Comparison of ENCODE assay signal across 20 cellular contexts in the genomic region with DNA sequence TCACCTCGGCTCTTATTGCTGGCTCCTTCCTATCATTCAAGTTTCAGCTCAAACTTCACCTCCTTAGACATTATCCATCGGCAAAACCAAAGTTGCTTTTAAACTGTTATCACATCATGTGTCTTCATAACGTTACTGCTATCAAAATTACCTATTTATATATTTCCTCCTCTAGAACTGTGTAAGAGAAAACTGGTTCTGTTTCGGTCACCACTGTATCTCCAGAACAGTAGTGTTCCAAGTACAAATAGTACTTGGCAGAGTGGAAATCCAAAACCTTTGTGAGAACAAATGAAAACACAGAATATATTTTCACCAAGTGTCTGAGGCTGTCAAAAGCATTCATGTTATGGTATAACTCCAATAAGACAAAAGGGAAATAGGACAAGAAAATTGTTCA. TPM values are rescaled to one million over a fixed set of nuclear protein-coding genes. Genes with fewer than 3 reads are reported as not detected.
A peak's percentile ranks its signal among the peaks of the same experiment; 100 is the strongest.
DNase-seq lines count a peak whose midpoint lies in the region; ATAC-seq, FAIRE-seq and TF ChIP-seq lines count a peak whose summit lies in the region.
"Had no signal": no experiment of that assay in that cellular context is flagged by ENCODE, and none has a peak within 500 bp of the region (broad histone marks: within the 10 kb centered on the region; RNA-seq: fewer than 3 reads in every experiment).

No MANE protein-coding gene starts in this region.

- peaks cover 48% of the 10 kb centered on the region for H3K36me3 Mint-ChIP-seq in activated CD4-positive, alpha-beta memory T cell treated with anti-CD3 and anti-CD28 coated beads for 36 hours
- peaks cover 43% of the 10 kb centered on the region for H3K36me3 Mint-ChIP-seq in activated naive CD8-positive, alpha-beta T cell treated with anti-CD3 and anti-CD28 coated beads, Interleukin-2, amount 10 ng/mL, durations not matched to agents 7 days and 5 days

- ATAC-seq in Right ventricle myocardium superior (ENCODE audit: poor library complexity) (peak; percentile 63), GM19452 (IDR thresholded peaks at IDR 0.05; ENCODE audit: unreplicated experiment) (no peak)
- no peak for ATAC-seq in activated naive CD8-positive, alpha-beta T cell treated with anti-CD3 and anti-CD28 coated beads, Interleukin-2, amount 10 ng/mL, durations not matched to agents 7 days and 5 days (ENCODE audit: low read depth)
- ATAC-seq: Panc1 had no signal

- TF ChIP-seq POLR2A in GM12892 (IDR thresholded peaks at IDR 0.05; ENCODE audit: low read depth, low read length): no peak

- FAIRE-seq in GM12892 (lab: Jason Lieb, UNC): peak; percentile 24

- H3K27ac Mint-ChIP-seq in activated CD4-positive, alpha-beta memory T cell treated with anti-CD3 and anti-CD28 coated beads for 36 hours: peak overlapping the region; percentile 25
- H3K27ac Mint-ChIP-seq in activated naive CD8-positive, alpha-beta T cell treated with anti-CD3 and anti-CD28 coated beads, Interleukin-2, amount 10 ng/mL, durations not matched to agents 7 days and 5 days: peak overlapping the region; percentile 64

- POLR2A ChIA-PET in activated CD4-positive, alpha-beta memory T cell treated with anti-CD3 and anti-CD28 coated beads for 36 hours (lab: Charles Lee): interaction anchor here (0.6 to 1.3 kb wide), 2 partner anchors 9 to 658 kb away, joined by 3 to 4 read pairs; a partner anchor contains a TSS
- POLR2A ChIA-PET in activated naive CD8-positive, alpha-beta T cell treated with anti-CD3 and anti-CD28 coated beads, Interleukin-2, amount 10 ng/mL, durations not matched to agents 7 days and 5 days (lab: Charles Lee): interaction anchor here (1.0 kb wide), 1 partner anchor 9 kb away, joined by 3 read pairs; a partner anchor contains a TSS

- no peaks in the 10 kb centered on the region for H3K27me3 Mint-ChIP-seq in activated CD4-positive, alpha-beta memory T cell treated with anti-CD3 and anti-CD28 coated beads for 36 hours
- no peaks in the 10 kb centered on the region for H3K27me3 Mint-ChIP-seq in activated naive CD8-positive, alpha-beta T cell treated with anti-CD3 and anti-CD28 coated beads, Interleukin-2, amount 10 ng/mL, durations not matched to agents 7 days and 5 days
- H3K27me3 Mint-ChIP-seq: CD4-positive, CD25-positive, alpha-beta regulatory T cell had no signal

- DNase-seq in Right ventricle myocardium superior (no peak), cardiac septum (ENCODE audit: low spot score) (no peak), GM12892 (ENCODE audit: insufficient read length) (no peak), hepatic stellate cell (ENCODE audit: low spot score) (no peak)
- DNase-seq in activated CD4-positive, alpha-beta memory T cell treated with anti-CD3 and anti-CD28 coated beads for 36 hours: no peak
- no peak for DNase-seq in activated naive CD8-positive, alpha-beta T cell treated with anti-CD3 and anti-CD28 coated beads, Interleukin-2, amount 10 ng/mL, durations not matched to agents 7 days and 5 days
- DNase-seq: CD4-positive, CD25-positive, alpha-beta regulatory T cell; GM23248; H7; NCI-H1092; NCI-H1417 treated with DMSO at 0.1 percent for 48 hours; NCI-H1694 treated with DMSO at 0.1 percent for 48 hours; NCI-H2081; NCI-H226; NCI-H510A; NCI-H69; SIG-M5 had no signal

- H3K4me1 Mint-ChIP-seq in activated CD4-positive, alpha-beta memory T cell treated with anti-CD3 and anti-CD28 coated beads for 36 hours (ENCODE audit: low read depth): peaks cover 31% of the 10 kb centered on the region
- peaks cover 32% of the 10 kb centered on the region for H3K4me1 Mint-ChIP-seq in activated naive CD8-positive, alpha-beta T cell treated with anti-CD3 and anti-CD28 coated beads, Interleukin-2, amount 10 ng/mL, durations not matched to agents 7 days and 5 days

- CTCF ChIA-PET in activated CD4-positive, alpha-beta memory T cell treated with anti-CD3 and anti-CD28 coated beads for 36 hours (lab: Charles Lee): no interaction called here

- no peak overlapping the region for H3K4me3 Mint-ChIP-seq in activated CD4-positive, alpha-beta memory T cell treated with anti-CD3 and anti-CD28 coated beads for 36 hours
- H3K4me3 Mint-ChIP-seq in activated naive CD8-positive, alpha-beta T cell treated with anti-CD3 and anti-CD28 coated beads, Interleukin-2, amount 10 ng/mL, durations not matched to agents 7 days and 5 days: no peak overlapping the region
- H3K4me3 Mint-ChIP-seq: CD4-positive, CD25-positive, alpha-beta regulatory T cell had no signal

- no peaks in the 10 kb centered on the region for H3K9me3 Mint-ChIP-seq in activated CD4-positive, alpha-beta memory T cell treated with anti-CD3 and anti-CD28 coated beads for 36 hours
- H3K9me3 Mint-ChIP-seq in activated naive CD8-positive, alpha-beta T cell treated with anti-CD3 and anti-CD28 coated beads, Interleukin-2, amount 10 ng/mL, durations not matched to agents 7 days and 5 days: no peaks in the 10 kb centered on the region
- H3K9me3 Mint-ChIP-seq: CD4-positive, CD25-positive, alpha-beta regulatory T cell had no signal

- intact Hi-C loops in Right ventricle myocardium superior (cut with DNase I) (no loop called here), cardiac septum (cut with DNase I) (no loop called here)
- intact Hi-C loops in activated CD4-positive, alpha-beta memory T cell treated with anti-CD3 and anti-CD28 coated beads for 36 hours (cut with micrococcal nuclease): no loop called here

RNA-seq across cellular contexts. Expression of a gene that starts 9.1 kb away (rescaled TPM):
- total RNA-seq in Right ventricle myocardium superior (46.0 TPM), cardiac septum (51.2 TPM)
- 116 TPM for polyA plus RNA-seq in GM12892 (2012; ENCODE audit: missing spikeins)
- total RNA-seq in activated CD4-positive, alpha-beta memory T cell treated with anti-CD3 and anti-CD28 coated beads for 36 hours: 100 to 1,000 TPM; 105 to 107 TPM
- 100 to 1,000 TPM; 123 to 129 TPM for total RNA-seq in activated naive CD8-positive, alpha-beta T cell treated with anti-CD3 and anti-CD28 coated beads, Interleukin-2, amount 10 ng/mL, durations not matched to agents 7 days and 5 days

RNA-seq across cellular contexts. Expression of a gene that starts 24.1 kb away (rescaled TPM):
- total RNA-seq in Right ventricle myocardium superior (1.3 TPM), cardiac septum (1.1 TPM)
- polyA plus RNA-seq in GM12892 (2012; ENCODE audit: missing spikeins): 0.04 TPM
- not detected for total RNA-seq in activated CD4-positive, alpha-beta memory T cell treated with anti-CD3 and anti-CD28 coated beads for 36 hours
- total RNA-seq in activated naive CD8-positive, alpha-beta T cell treated with anti-CD3 and anti-CD28 coated beads, Interleukin-2, amount 10 ng/mL, durations not matched to agents 7 days and 5 days: 1 to 10 TPM in 1 of 2 experiments, under 1 TPM in 1; 0.71 to 1.3 TPM
- polyA plus RNA-seq: AG04450; CD4-positive, CD25-positive, alpha-beta regulatory T cell had no signal
